12 cellular contexts compared by ENCODE assay signal in the genomic region with DNA sequence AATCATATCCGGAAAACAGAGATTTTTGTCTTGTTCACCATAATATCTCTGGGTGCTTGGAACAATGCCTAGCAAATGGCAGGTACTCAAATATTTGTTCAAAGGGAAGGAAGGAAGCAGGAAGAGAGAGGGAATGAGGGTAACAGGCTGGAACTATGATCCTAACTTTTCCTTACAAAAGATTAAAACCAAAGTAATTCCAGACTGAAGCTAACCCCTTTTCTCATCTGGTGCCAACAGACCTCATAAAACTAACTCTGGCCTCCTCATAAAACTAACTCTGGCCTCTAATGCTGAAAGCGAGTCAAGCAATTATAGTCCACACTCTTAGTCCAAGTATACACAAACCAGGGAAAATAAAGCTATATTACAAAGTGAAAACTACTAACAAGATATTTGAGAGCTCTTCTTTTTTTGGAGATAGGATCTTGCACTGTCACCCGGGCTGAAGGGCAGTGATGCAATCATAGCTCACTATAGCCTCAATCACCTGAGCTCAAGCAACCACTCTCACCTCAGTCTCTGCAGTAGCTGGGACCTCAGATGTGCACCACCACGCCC.
A peak's percentile ranks its signal among the peaks of the same experiment; 100 is the strongest.
DNase-seq lines count a peak whose midpoint lies in the region; TF ChIP-seq lines count a peak whose summit lies in the region.
"Had no signal": no experiment of that assay in that cellular context is flagged by ENCODE, and none has a peak within 500 bp of the region (broad histone marks: within the 10 kb centered on the region; RNA-seq: fewer than 3 reads in every experiment).

No MANE protein-coding gene starts in this region.

- H3K27me3 Mint-ChIP-seq in Caco-2 (ENCODE audit: insufficient read depth, unreplicated experiment): no peaks in the 10 kb centered on the region
- no peaks in the 10 kb centered on the region for H3K27me3 Mint-ChIP-seq in nephron progenitor cell (ENCODE audit: low read depth, poor library complexity)
- H3K27me3 Mint-ChIP-seq: activated CD4-positive, alpha-beta memory T cell treated with anti-CD3 and anti-CD28 coated beads, Interleukin-2, amount 10 ng/mL, durations not matched to agents 7 days and 5 days had no signal

- CTCF ChIA-PET in Caco-2 (lab: Charles Lee): interaction anchor here (1.0 to 1.3 kb wide), 2 partner anchors 59 to 84 kb away, joined by 3 to 4 read pairs; a partner anchor contains a TSS

- H3K9me3 ChIP-seq in Caco-2 (no peaks in the 10 kb centered on the region), endocrine pancreas (ENCODE audit: control insufficient read depth, low read length) (no peaks in the 10 kb centered on the region), spleen (no peaks in the 10 kb centered on the region)

- intact Hi-C loops in Caco-2 (cut with micrococcal nuclease; ENCODE audit: unreplicated experiment) (no loop called here), spleen (cut with DNase I; ENCODE audit: low total_unique reads) (no loop called here)

- H3K9me3 Mint-ChIP-seq in Caco-2 (ENCODE audit: unreplicated experiment) (no peaks in the 10 kb centered on the region), nephron progenitor cell (no peaks in the 10 kb centered on the region)
- H3K9me3 Mint-ChIP-seq: activated CD4-positive, alpha-beta memory T cell treated with anti-CD3 and anti-CD28 coated beads, Interleukin-2, amount 10 ng/mL, durations not matched to agents 7 days and 5 days had no signal

- no peak for TF ChIP-seq POLR2A in spleen (IDR thresholded peaks at IDR 0.05)

- H3K4me3 Mint-ChIP-seq in Caco-2 (ENCODE audit: unreplicated experiment): no peak overlapping the region
- H3K4me3 Mint-ChIP-seq in nephron progenitor cell: no peak overlapping the region
- H3K4me3 Mint-ChIP-seq: activated CD4-positive, alpha-beta memory T cell treated with anti-CD3 and anti-CD28 coated beads, Interleukin-2, amount 10 ng/mL, durations not matched to agents 7 days and 5 days had no signal

- no peak overlapping the region for H3K4me3 ChIP-seq in Caco-2 (ENCODE audit: low read depth, low read length)
- peak overlapping the region; percentile 19 for H3K4me3 ChIP-seq in endocrine pancreas (ENCODE audit: control insufficient read depth, insufficient read depth, low read length)
- H3K4me3 ChIP-seq in spleen: no peak overlapping the region

- no TSS peak for BruUV-seq in Caco-2 (replicated peaks; lab: Mats Ljungman, UMichigan)

- H3K27ac ChIP-seq in spleen: peak overlapping the region in 2 of 8 donors; percentile 49 to 56

- H3K27me3 ChIP-seq in Caco-2 (replicated peaks; ENCODE audit: control insufficient read depth, insufficient read depth, low read length): no peaks in the 10 kb centered on the region
- H3K27me3 ChIP-seq in endocrine pancreas (ENCODE audit: control insufficient read depth, insufficient read depth, low read length): no peaks in the 10 kb centered on the region
- H3K27me3 ChIP-seq in spleen (replicated peaks in 1 of 7): no peaks in the 10 kb centered on the region

- H3K4me1 Mint-ChIP-seq in Caco-2 (ENCODE audit: low read depth, unreplicated experiment): peaks cover 26% of the 10 kb centered on the region
- peaks cover 50% of the 10 kb centered on the region for H3K4me1 Mint-ChIP-seq in nephron progenitor cell

- POLR2A ChIA-PET in Caco-2 (lab: Charles Lee): no interaction called here

- TF ChIP-seq CTCF in Caco-2 (IDR thresholded peaks at IDR 0.05; ENCODE audit: insufficient read depth in 1 of 2, low read depth in 1 of 2, low read length in 1 of 2, severe bottlenecking in 1 of 2, unreplicated experiment in 1 of 2): no peak
- TF ChIP-seq CTCF in nephron progenitor cell (IDR thresholded peaks at IDR 0.05): no peak
- TF ChIP-seq CTCF in spleen (IDR thresholded peaks at IDR 0.05 in 8 of 11, conservative IDR thresholded peaks at IDR 0.05 in 3 of 11): no peak

- H3K36me3 ChIP-seq in Caco-2 (ENCODE audit: control insufficient read depth, insufficient read depth, low read length): no peaks in the 10 kb centered on the region
- H3K36me3 ChIP-seq in endocrine pancreas (ENCODE audit: control insufficient read depth, insufficient read depth, low read length): peaks cover 3% of the 10 kb centered on the region
- H3K36me3 ChIP-seq in spleen: peaks cover 0 to 6% (median 0%) of the 10 kb centered on the region in 6 donors

- H3K27ac Mint-ChIP-seq in Caco-2 (ENCODE audit: unreplicated experiment) (peak overlapping the region; percentile 5), nephron progenitor cell (peak overlapping the region; percentile 47)
- H3K27ac Mint-ChIP-seq: activated CD4-positive, alpha-beta memory T cell treated with anti-CD3 and anti-CD28 coated beads, Interleukin-2, amount 10 ng/mL, durations not matched to agents 7 days and 5 days had no signal

- H3K36me3 Mint-ChIP-seq in Caco-2 (ENCODE audit: insufficient read depth, unreplicated experiment): peaks cover 14% of the 10 kb centered on the region
- peaks cover 29% of the 10 kb centered on the region for H3K36me3 Mint-ChIP-seq in nephron progenitor cell (ENCODE audit: low read depth)

- DNase-seq in Caco-2 (no peak), M059J (ENCODE audit: low read depth) (peak; percentile 54), nephron progenitor cell (no peak), activated gamma-delta T cell (lab: John Stamatoyannopoulos, UW) (no peak), NCI-H1694 (lab: John Stamatoyannopoulos, UW) (no peak), spleen (no peak), SIG-M5 (lab: John Stamatoyannopoulos, UW) (no peak)
- DNase-seq: activated CD4-positive, alpha-beta memory T cell treated with anti-CD3 and anti-CD28 coated beads, Interleukin-2, amount 10 ng/mL, durations not matched to agents 7 days and 5 days; foreskin melanocyte; Kasumi-1; NCI-H510A treated with DMSO at 0.1 percent for 48 hours had no signal

- 65 to 78% (median 73%) methylated on average over 4 of the region's 4 CpGs for WGBS in spleen, 5 donors

- H3K4me1 ChIP-seq in Caco-2 (peaks cover 17% of the 10 kb centered on the region; the same call in 1 of the 2 replicates), endocrine pancreas (ENCODE audit: control insufficient read depth, insufficient read depth, low read length) (peaks cover 38% of the 10 kb centered on the region), spleen (peaks cover 27 to 93% (median 73%) of the 10 kb centered on the region in 6 donors)

- H3K9ac ChIP-seq in endocrine pancreas (ENCODE audit: control insufficient read depth, insufficient read depth, low read length): no peak overlapping the region
